ENCODE assay signal across 9 cellular contexts in the genomic region with DNA sequence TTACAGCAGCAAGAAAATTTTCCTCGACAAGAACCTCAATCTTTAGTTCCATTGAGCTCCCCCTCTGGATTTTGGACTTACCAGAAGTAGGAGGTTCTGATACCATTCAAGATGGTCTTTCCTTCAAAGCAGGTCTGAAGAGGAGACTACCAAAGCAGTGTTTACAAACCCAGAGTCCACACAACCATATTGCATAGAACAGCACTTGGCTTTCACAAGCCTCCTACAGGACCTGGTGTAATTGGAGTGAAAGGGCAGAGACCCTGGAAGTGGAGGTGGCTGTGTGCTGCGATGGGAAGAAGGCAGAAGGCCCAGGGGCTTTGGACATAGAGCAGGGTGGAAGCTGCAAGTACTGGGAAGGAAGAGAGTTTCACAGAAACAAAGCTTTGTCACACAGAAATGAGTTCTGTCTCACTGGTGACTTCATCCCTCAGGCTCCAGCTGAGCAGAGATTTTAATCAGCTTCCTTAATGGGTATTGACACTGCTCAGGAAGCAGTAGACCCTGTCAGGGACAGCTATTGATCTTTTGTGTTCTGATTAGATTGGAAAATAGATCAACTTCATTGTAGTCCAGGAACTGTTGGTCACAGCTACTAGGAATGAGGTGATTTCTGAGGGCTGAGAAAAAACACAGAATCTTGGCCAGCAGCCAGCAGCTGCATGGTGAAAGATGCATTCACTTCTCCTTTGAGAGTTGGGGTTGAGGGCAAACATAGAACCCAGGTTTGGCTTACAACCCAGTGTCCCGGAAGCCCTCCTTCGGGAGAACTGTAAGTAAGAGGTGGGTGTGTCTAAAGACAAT.
A peak's percentile ranks its signal among the peaks of the same experiment; 100 is the strongest.
DNase-seq lines count a peak whose midpoint lies in the region; ATAC-seq and TF ChIP-seq lines count a peak whose summit lies in the region.
"Had no signal": no experiment of that assay in that cellular context is flagged by ENCODE, and none has a peak within 500 bp of the region (broad histone marks: within the 10 kb centered on the region; RNA-seq: fewer than 3 reads in every experiment).

No MANE protein-coding gene starts in this region.

- no peak overlapping the region for H2AFZ ChIP-seq in ACC112 (ENCODE audit: low read length, unreplicated experiment)

- H3K4me1 ChIP-seq in ACC112 (ENCODE audit: control insufficient read depth, insufficient read depth, low read length, unreplicated experiment): peaks cover 57% of the 10 kb centered on the region
- H3K4me1 ChIP-seq in HUES64 (ENCODE audit: insufficient read depth, low read length): peaks cover 23% of the 10 kb centered on the region; the same call in 1 of the 2 replicates
- H3K4me1 ChIP-seq in ascending aorta: peaks cover 8 to 48% of the 10 kb centered on the region in 2 donors

- peaks cover 8% of the 10 kb centered on the region for H3K4me1 Mint-ChIP-seq in memory B cell

- no peak overlapping the region for H3K27ac Mint-ChIP-seq in memory B cell

- 87% methylated on average over 4 of the region's 4 CpGs for WGBS in HUES64

- H3K27me3 ChIP-seq in ACC112 (ENCODE audit: insufficient read depth, low read length) (no peaks in the 10 kb centered on the region), HUES64 (ENCODE audit: insufficient read depth, low read length) (no peaks in the 10 kb centered on the region), ascending aorta (no peaks in the 10 kb centered on the region)

- no peak overlapping the region for H3K4me3 Mint-ChIP-seq in memory B cell

- no peaks in the 10 kb centered on the region for H3K9me3 ChIP-seq in HUES64 (ENCODE audit: insufficient read depth, low read depth, low read length)
- H3K9me3 ChIP-seq in ascending aorta: no peaks in the 10 kb centered on the region

- H3K9me3 Mint-ChIP-seq in memory B cell: no peaks in the 10 kb centered on the region

- DNase-seq in ascending aorta (ENCODE audit: low spot score in 2 of 2) (no peak), memory B cell (ENCODE audit: low spot score in 2 of 2) (peak in 1 of 2 donors; percentile 21), COLO829 (ENCODE audit: low spot score) (no peak), GF-D8 (lab: John Stamatoyannopoulos, UW) (no peak)
- DNase-seq: T-helper 1 cell had no signal

- ATAC-seq in memory B cell (ENCODE audit: low read depth): peak; percentile 72
- no peak for ATAC-seq in HG03139 (IDR thresholded peaks at IDR 0.05; ENCODE audit: unreplicated experiment)
- no peak for ATAC-seq in GM21576 (IDR thresholded peaks at IDR 0.05; ENCODE audit: unreplicated experiment)

- H3K27me3 Mint-ChIP-seq in memory B cell: no peaks in the 10 kb centered on the region

- TF ChIP-seq CTCF in ascending aorta (IDR thresholded peaks at IDR 0.05): no peak

- intact Hi-C loops in ascending aorta (cut with DNase I): loop anchor here (5.0 to 10.0 kb wide), 2 partner anchors 79 to 381 kb away; no protein-coding TSS in a partner anchor

- peaks cover 4% of the 10 kb centered on the region for H3K36me3 Mint-ChIP-seq in memory B cell

- no peaks in the 10 kb centered on the region for H3K36me3 ChIP-seq in ACC112 (ENCODE audit: insufficient read depth, low read length)
- no peaks in the 10 kb centered on the region for H3K36me3 ChIP-seq in HUES64 (ENCODE audit: insufficient read depth, low read length)
- peaks cover 26 to 46% of the 10 kb centered on the region in 2 donors for H3K36me3 ChIP-seq in ascending aorta

- no peaks in the 10 kb centered on the region for H3K79me2 ChIP-seq in ACC112 (ENCODE audit: control insufficient read depth, insufficient read depth, low read length, unreplicated experiment)

- no peak overlapping the region for H3K9ac ChIP-seq in HUES64 (ENCODE audit: low read depth, low read length)

- peak overlapping the region; percentile 57 for H3K27ac ChIP-seq in ACC112 (ENCODE audit: low read depth, low read length)
- peak overlapping the region; percentile 42; the same call in 1 of the 2 replicates for H3K27ac ChIP-seq in HUES64 (ENCODE audit: low read depth, low read length)
- H3K27ac ChIP-seq in ascending aorta: peak overlapping the region; percentile 90 to 94

- H3K4me3 ChIP-seq in ACC112 (ENCODE audit: low read depth, low read length): no peak overlapping the region
- H3K4me3 ChIP-seq in HUES64 (ENCODE audit: low read length): no peak overlapping the region
- no peak overlapping the region for H3K4me3 ChIP-seq in ascending aorta

Comparison
In these comparisons a context has a peak if more than half of its experiments do, and no peak if none do; other contexts are left out.
1. H3K27ac ChIP-seq: peak in every context shown above with its lines; median percentile 92 in ascending aorta; 57 in ACC112; 42 in HUES64.